ENCODE assay signal across 19 cellular contexts in the genomic region with DNA sequence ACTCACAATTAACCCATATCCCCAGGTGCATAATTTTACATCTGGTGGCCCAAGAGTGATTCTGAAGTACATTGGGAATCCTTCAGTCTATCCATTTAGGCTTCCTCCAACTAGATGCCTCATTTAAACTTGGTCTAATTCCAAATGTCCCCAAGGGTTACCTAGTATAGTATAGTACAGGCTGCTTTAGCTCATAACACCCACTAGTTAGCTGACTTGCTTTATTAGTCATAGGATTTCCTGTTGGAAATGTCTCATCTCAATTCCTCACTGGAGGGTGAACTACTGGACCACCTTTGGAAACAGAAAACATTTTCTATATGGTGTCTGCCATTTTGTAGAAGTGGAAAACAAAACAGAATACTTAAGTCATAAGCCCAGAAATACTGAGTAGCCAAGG.
A peak's percentile ranks its signal among the peaks of the same experiment; 100 is the strongest.
DNase-seq lines count a peak whose midpoint lies in the region; ATAC-seq and TF ChIP-seq lines count a peak whose summit lies in the region.
"Had no signal": no experiment of that assay in that cellular context is flagged by ENCODE, and none has a peak within 500 bp of the region (broad histone marks: within the 10 kb centered on the region; RNA-seq: fewer than 3 reads in every experiment).

No MANE protein-coding gene starts in this region.

- intact Hi-C loops in activated T-helper 1 cell treated with anti-CD3 and anti-CD28 coated beads, Interleukin-12 subunit alpha, Interleukin-12 subunit beta, Interleukin-2, Interleukin-4 antibody, amounts not matched to agents 30 ng/mL and 10 ng/mL and 1 ng/mL, durations not matched to agents 14 hours and 24 hours and 36 hours (cut with micrococcal nuclease), result no loop called here

- no peak for TF ChIP-seq CTCF in fibroblast of mammary gland (conservative IDR thresholded peaks at IDR 0.05; ENCODE audit: control insufficient read depth, insufficient read depth, low read depth, low read length)

- H3K27me3 Mint-ChIP-seq in activated T-helper 1 cell treated with anti-CD3 and anti-CD28 coated beads, Interleukin-12 subunit alpha, Interleukin-12 subunit beta, Interleukin-2, Interleukin-4 antibody, amounts not matched to agents 30 ng/mL and 10 ng/mL and 1 ng/mL, durations not matched to agents 14 hours and 24 hours and 36 hours (ENCODE audit: insufficient read depth), result no peaks in the 10 kb centered on the region
- H3K27me3 Mint-ChIP-seq: activated naive CD8-positive, alpha-beta T cell treated with anti-CD3 and anti-CD28 coated beads, Interleukin-2, amount 10 ng/mL, durations not matched to agents 7 days and 5 days had no signal

- H3K27ac Mint-ChIP-seq in activated T-helper 1 cell treated with anti-CD3 and anti-CD28 coated beads, Interleukin-12 subunit alpha, Interleukin-12 subunit beta, Interleukin-2, Interleukin-4 antibody, amounts not matched to agents 30 ng/mL and 10 ng/mL and 1 ng/mL, durations not matched to agents 14 hours and 24 hours and 36 hours, result no peak overlapping the region
- H3K27ac Mint-ChIP-seq: activated naive CD8-positive, alpha-beta T cell treated with anti-CD3 and anti-CD28 coated beads, Interleukin-2, amount 10 ng/mL, durations not matched to agents 7 days and 5 days had no signal

- H3K4me3 ChIP-seq in fibroblast of mammary gland (ENCODE audit: control insufficient read depth, low read depth, low read length), result no peak overlapping the region

- no peak overlapping the region for H3K4me3 Mint-ChIP-seq in activated T-helper 1 cell treated with anti-CD3 and anti-CD28 coated beads, Interleukin-12 subunit alpha, Interleukin-12 subunit beta, Interleukin-2, Interleukin-4 antibody, amounts not matched to agents 30 ng/mL and 10 ng/mL and 1 ng/mL, durations not matched to agents 14 hours and 24 hours and 36 hours
- H3K4me3 Mint-ChIP-seq: activated naive CD8-positive, alpha-beta T cell treated with anti-CD3 and anti-CD28 coated beads, Interleukin-2, amount 10 ng/mL, durations not matched to agents 7 days and 5 days had no signal

- peak; percentile 2 for DNase-seq in NCI-H1436 (lab: John Stamatoyannopoulos, UW)
- no peak for DNase-seq in NCI-H1436 treated with DMSO at 0.1 percent for 48 hours (lab: John Stamatoyannopoulos, UW)
- DNase-seq in RPMI7951 (ENCODE audit: low read depth), result peak; percentile 98
- DNase-seq in fibroblast of mammary gland (ENCODE audit: low read depth), result peak; percentile 79
- DNase-seq in NCI-H1417 treated with DMSO at 0.1 percent for 48 hours (lab: John Stamatoyannopoulos, UW), result no peak
- DNase-seq in activated T-helper 1 cell treated with anti-CD3 and anti-CD28 coated beads, Interleukin-12 subunit alpha, Interleukin-12 subunit beta, Interleukin-2, Interleukin-4 antibody, amounts not matched to agents 30 ng/mL and 10 ng/mL and 1 ng/mL, durations not matched to agents 14 hours and 24 hours and 36 hours (ENCODE audit: low spot score), result no peak
- DNase-seq in NCI-H1694 (lab: John Stamatoyannopoulos, UW), result no peak
- DNase-seq: 8988T; activated CD4-positive, alpha-beta T cell treated with anti-CD3 and anti-CD28 coated beads, Interleukin-2, amount 50 U/mL, for 1 hour; activated naive CD8-positive, alpha-beta T cell treated with anti-CD3 and anti-CD28 coated beads, Interleukin-2, amount 10 ng/mL, durations not matched to agents 7 days and 5 days; cortex of kidney; GF-D8; hippocampal formation; kidney; NCI-H1105; NCI-H748 treated with DMSO at 0.1 percent for 48 hours; stimulated activated CD4-positive, alpha-beta T cell treated with anti-CD3 and anti-CD28 coated beads, Interleukin-12 subunit alpha, Interleukin-12 subunit beta, amount 100 ng/mL, for 4 hours; stimulated activated CD8-positive, alpha-beta memory T cell treated with anti-CD3 and anti-CD28 coated beads, Interleukin-4, amount 100 ng/mL, for 48 hours had no signal

- ATAC-seq in HG03159 (IDR thresholded peaks at IDR 0.05; ENCODE audit: unreplicated experiment), result no peak

- peaks cover 6% of the 10 kb centered on the region for H3K9me3 Mint-ChIP-seq in activated T-helper 1 cell treated with anti-CD3 and anti-CD28 coated beads, Interleukin-12 subunit alpha, Interleukin-12 subunit beta, Interleukin-2, Interleukin-4 antibody, amounts not matched to agents 30 ng/mL and 10 ng/mL and 1 ng/mL, durations not matched to agents 14 hours and 24 hours and 36 hours
- H3K9me3 Mint-ChIP-seq: activated naive CD8-positive, alpha-beta T cell treated with anti-CD3 and anti-CD28 coated beads, Interleukin-2, amount 10 ng/mL, durations not matched to agents 7 days and 5 days had no signal

- no peaks in the 10 kb centered on the region for H3K4me1 Mint-ChIP-seq in activated T-helper 1 cell treated with anti-CD3 and anti-CD28 coated beads, Interleukin-12 subunit alpha, Interleukin-12 subunit beta, Interleukin-2, Interleukin-4 antibody, amounts not matched to agents 30 ng/mL and 10 ng/mL and 1 ng/mL, durations not matched to agents 14 hours and 24 hours and 36 hours (ENCODE audit: low read depth)
- H3K4me1 Mint-ChIP-seq: activated naive CD8-positive, alpha-beta T cell treated with anti-CD3 and anti-CD28 coated beads, Interleukin-2, amount 10 ng/mL, durations not matched to agents 7 days and 5 days had no signal

- H3K36me3 Mint-ChIP-seq in activated T-helper 1 cell treated with anti-CD3 and anti-CD28 coated beads, Interleukin-12 subunit alpha, Interleukin-12 subunit beta, Interleukin-2, Interleukin-4 antibody, amounts not matched to agents 30 ng/mL and 10 ng/mL and 1 ng/mL, durations not matched to agents 14 hours and 24 hours and 36 hours (ENCODE audit: low read depth), result no peaks in the 10 kb centered on the region
- H3K36me3 Mint-ChIP-seq: activated naive CD8-positive, alpha-beta T cell treated with anti-CD3 and anti-CD28 coated beads, Interleukin-2, amount 10 ng/mL, durations not matched to agents 7 days and 5 days had no signal

Comparison
In these comparisons a context has a peak if more than half of its experiments do, and no peak if none do; other contexts are left out.
1. DNase-seq: peak in NCI-H1436 (single experiment), RPMI7951 (single experiment) and fibroblast of mammary gland (single experiment); none in NCI-H1436 treated with DMSO at 0.1 percent for 48 hours (single experiment), NCI-H1417 treated with DMSO at 0.1 percent for 48 hours (single experiment), activated T-helper 1 cell treated with anti-CD3 and anti-CD28 coated beads, Interleukin-12 subunit alpha, Interleukin-12 subunit beta, Interleukin-2, Interleukin-4 antibody, amounts not matched to agents 30 ng/mL and 10 ng/mL and 1 ng/mL, durations not matched to agents 14 hours and 24 hours and 36 hours (single experiment) and NCI-H1694 (single experiment).